ENCODE assay signal across 8 cellular contexts in genomic region chr3:2098398-2099027, GRCh38. TPM values are rescaled to one million over a fixed set of nuclear protein-coding genes. Genes with fewer than 3 reads are reported as not detected.
DNase-seq lines count a peak whose midpoint lies in the region; ATAC-seq and TF ChIP-seq lines count a peak whose summit lies in the region.

TSS of gene CNTN4 (plus strand) at chr3:2098866.

- H3K4me1 ChIP-seq in A673 (ENCODE audit: insufficient read depth, low read length, poor library complexity, severe bottlenecking), result peaks cover 4% of the 10 kb centered on the region
- H3K4me1 ChIP-seq in HEK293 (ENCODE audit: control insufficient read depth, insufficient read depth, low read length), result peaks cover 2% of the 10 kb centered on the region; the same call in 1 of the 2 replicates
- H3K4me1 ChIP-seq in ectodermal cell (ENCODE audit: control insufficient read depth, insufficient read depth, low read length), result no peaks in the 10 kb centered on the region
- peaks cover 6 to 12% of the 10 kb centered on the region in 2 donors for H3K4me1 ChIP-seq in mucosa of rectum (ENCODE audit: control insufficient read depth in 2 of 2, insufficient read depth in 2 of 2, low read length in 2 of 2)

- ATAC-seq in HG02623 (IDR thresholded peaks at IDR 0.05; ENCODE audit: unreplicated experiment), result no peak

- peaks cover 24% of the 10 kb centered on the region for H3K4me1 Mint-ChIP-seq in type B pancreatic cell (ENCODE audit: unreplicated experiment)

- H3K36me3 ChIP-seq in A673 (ENCODE audit: insufficient read depth, low read length, poor library complexity, severe bottlenecking) (no peaks in the 10 kb centered on the region), HEK293 (ENCODE audit: control insufficient read depth in 2 of 2, insufficient read depth in 1 of 2, low read length in 2 of 2) (no peaks in the 10 kb centered on the region), ectodermal cell (ENCODE audit: control insufficient read depth, insufficient read depth, low read length) (no peaks in the 10 kb centered on the region), mucosa of rectum (ENCODE audit: control insufficient read depth in 2 of 2, insufficient read depth in 2 of 2, low read length in 2 of 2) (no peaks in the 10 kb centered on the region)

- no peak for TF ChIP-seq CTCF in A673 (conservative IDR thresholded peaks at IDR 0.05; ENCODE audit: low read depth, low read length)
- TF ChIP-seq CTCF in HEK293 (tag by site-specific recombination; IDR thresholded peaks at IDR 0.05), result no peak
- peak; percentile 61 for TF ChIP-seq CTCF in type B pancreatic cell (conservative IDR thresholded peaks at IDR 0.05)

- peaks cover 3% of the 10 kb centered on the region for H3K9me3 Mint-ChIP-seq in type B pancreatic cell

- peaks cover 51% of the 10 kb centered on the region for H3K27me3 Mint-ChIP-seq in type B pancreatic cell

- peak within 1 kb of the TSS; percentile 83 for H3K27ac Mint-ChIP-seq in type B pancreatic cell

- CTCF ChIA-PET in A673 (lab: Charles Lee), result no interaction called here
- CTCF ChIA-PET in HEK293 (lab: Yijun Ruan, JAX), result no interaction called here

- no peaks in the 10 kb centered on the region for H3K9me3 ChIP-seq in A673 (ENCODE audit: low read depth, low read length, poor library complexity, severe bottlenecking)
- H3K9me3 ChIP-seq in HEK293 (ENCODE audit: control insufficient read depth, insufficient read depth, low read depth, low read length), result no peaks in the 10 kb centered on the region
- no peaks in the 10 kb centered on the region for H3K9me3 ChIP-seq in ectodermal cell (ENCODE audit: control insufficient read depth, low read length)
- no peaks in the 10 kb centered on the region for H3K9me3 ChIP-seq in mucosa of rectum (ENCODE audit: control insufficient read depth in 2 of 2, low read length in 2 of 2)

- intact Hi-C loops in A673 (cut with micrococcal nuclease; ENCODE audit: unreplicated experiment), result loop anchor here (5.0 kb wide), 1 partner anchor 1011 kb away; no protein-coding TSS in a partner anchor

- peaks cover 4% of the 10 kb centered on the region for H3K36me3 Mint-ChIP-seq in type B pancreatic cell

- POLR2A ChIA-PET in A673 (lab: Charles Lee; ENCODE audit: low non-redundant PET), result no interaction called here
- POLR2A ChIA-PET in HEK293 (lab: Yijun Ruan, JAX), result interaction anchor here (0.6 to 1.0 kb wide), 2 partner anchors 17 to 583 kb away, joined by 3 read pairs; no protein-coding TSS in a partner anchor

- no TSS peak for BruUV-seq in A673 (replicated peaks; lab: Mats Ljungman, UMichigan)

- H3K27me3 ChIP-seq in A673 (replicated peaks; ENCODE audit: insufficient read depth, low read depth, low read length, poor library complexity) (peaks cover 16% of the 10 kb centered on the region), ectodermal cell (ENCODE audit: control insufficient read depth, insufficient read depth, low read length, poor library complexity, severe bottlenecking) (peaks cover 81% of the 10 kb centered on the region), mucosa of rectum (ENCODE audit: control insufficient read depth in 2 of 2, insufficient read depth in 2 of 2, low read length in 2 of 2) (peaks cover 0 to 3% of the 10 kb centered on the region in 2 donors)

- H3K4me3 Mint-ChIP-seq in type B pancreatic cell, result peak within 1 kb of the TSS; percentile 94

- peak within 1 kb of the TSS; percentile 14 for H3K27ac ChIP-seq in A673 (ENCODE audit: low read depth, low read length, poor library complexity, severe bottlenecking)
- H3K27ac ChIP-seq in HEK293 (ENCODE audit: extremely low read depth, low read depth, low read length), result peak within 1 kb of the TSS; percentile 89
- no peak within 1 kb of the TSS for H3K27ac ChIP-seq in ectodermal cell (ENCODE audit: insufficient read depth, low read depth, low read length, poor library complexity, severe bottlenecking)
- peak within 1 kb of the TSS; percentile 15 to 52 for H3K27ac ChIP-seq in mucosa of rectum (ENCODE audit: low read depth in 2 of 2, low read length in 2 of 2)

- peak within 1 kb of the TSS; percentile 52 for H3K4me3 ChIP-seq in A673 (ENCODE audit: low read depth, low read length, poor library complexity, severe bottlenecking)
- peak within 1 kb of the TSS; percentile 67 for H3K4me3 ChIP-seq in HEK293 (ENCODE audit: low read depth, low read length)
- peak within 1 kb of the TSS; percentile 51 for H3K4me3 ChIP-seq in ectodermal cell (ENCODE audit: insufficient read depth, low read depth, low read length)
- peak within 1 kb of the TSS; percentile 68 to 78 for H3K4me3 ChIP-seq in mucosa of rectum (ENCODE audit: low read length in 2 of 2)

- DNase-seq in A673 (ENCODE audit: low spot score) (peak; percentile 89), NCI-H82 (lab: John Stamatoyannopoulos, UW) (peak; percentile 94), type B pancreatic cell (ENCODE audit: extremely low spot score, unreplicated experiment) (peak; percentile 92)
- DNase-seq in activated effector memory CD4-positive, alpha-beta T cell treated with anti-CD3 and anti-CD28 coated beads, Interleukin-2, amount 50 U/mL, for 16 hours, result no peak

- peak within 1 kb of the TSS; percentile 66 to 77 for H3K9ac ChIP-seq in mucosa of rectum (ENCODE audit: low read depth in 1 of 2, low read length in 2 of 2)

- WGBS in ectodermal cell, 2 experiments, result 11 to 13% methylated on average over 86 of the region's 86 CpGs

TF ChIP-seq in HEK293, 187 proteins besides CTCF, POLR2A, EP300 and RAD21 (continues in another document):
- TF ChIP-seq ZNF214 (tag by site-specific recombination; IDR thresholded peaks at IDR 0.05; ENCODE audit: borderline replicate concordance), result no peak
- no peak for TF ChIP-seq AEBP2 (tag by site-specific recombination; IDR thresholded peaks at IDR 0.05; ENCODE audit: borderline replicate concordance)
- TF ChIP-seq, protein P1, sequence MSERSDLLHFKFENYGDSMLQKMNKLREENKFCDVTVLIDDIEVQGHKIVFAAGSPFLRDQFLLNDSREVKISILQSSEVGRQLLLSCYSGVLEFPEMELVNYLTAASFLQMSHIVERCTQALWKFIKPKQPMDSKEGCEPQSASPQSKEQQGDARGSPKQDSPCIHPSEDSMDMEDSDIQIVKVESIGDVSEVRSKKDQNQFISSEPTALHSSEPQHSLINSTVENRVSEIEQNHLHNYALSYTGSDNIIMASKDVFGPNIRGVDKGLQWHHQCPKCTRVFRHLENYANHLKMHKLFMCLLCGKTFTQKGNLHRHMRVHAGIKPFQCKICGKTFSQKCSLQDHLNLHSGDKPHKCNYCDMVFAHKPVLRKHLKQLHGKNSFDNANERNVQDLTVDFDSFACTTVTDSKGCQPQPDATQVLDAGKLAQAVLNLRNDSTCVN (tag by site-specific recombination; optimal IDR thresholded peaks at IDR 0.05), result peak; percentile 58
- no peak for TF ChIP-seq ZNF580 (tag by site-specific recombination; IDR thresholded peaks at IDR 0.05)
- TF ChIP-seq ZNF623 (tag by site-specific recombination; IDR thresholded peaks at IDR 0.05), result no peak
- TF ChIP-seq GLIS1 (tag by site-specific recombination; IDR thresholded peaks at IDR 0.05), result peak; percentile 10; the same call in 1 of the 2 replicates
- TF ChIP-seq PRDM1 (tag by site-specific recombination; IDR thresholded peaks at IDR 0.05), result no peak
- TF ChIP-seq, protein P2, sequence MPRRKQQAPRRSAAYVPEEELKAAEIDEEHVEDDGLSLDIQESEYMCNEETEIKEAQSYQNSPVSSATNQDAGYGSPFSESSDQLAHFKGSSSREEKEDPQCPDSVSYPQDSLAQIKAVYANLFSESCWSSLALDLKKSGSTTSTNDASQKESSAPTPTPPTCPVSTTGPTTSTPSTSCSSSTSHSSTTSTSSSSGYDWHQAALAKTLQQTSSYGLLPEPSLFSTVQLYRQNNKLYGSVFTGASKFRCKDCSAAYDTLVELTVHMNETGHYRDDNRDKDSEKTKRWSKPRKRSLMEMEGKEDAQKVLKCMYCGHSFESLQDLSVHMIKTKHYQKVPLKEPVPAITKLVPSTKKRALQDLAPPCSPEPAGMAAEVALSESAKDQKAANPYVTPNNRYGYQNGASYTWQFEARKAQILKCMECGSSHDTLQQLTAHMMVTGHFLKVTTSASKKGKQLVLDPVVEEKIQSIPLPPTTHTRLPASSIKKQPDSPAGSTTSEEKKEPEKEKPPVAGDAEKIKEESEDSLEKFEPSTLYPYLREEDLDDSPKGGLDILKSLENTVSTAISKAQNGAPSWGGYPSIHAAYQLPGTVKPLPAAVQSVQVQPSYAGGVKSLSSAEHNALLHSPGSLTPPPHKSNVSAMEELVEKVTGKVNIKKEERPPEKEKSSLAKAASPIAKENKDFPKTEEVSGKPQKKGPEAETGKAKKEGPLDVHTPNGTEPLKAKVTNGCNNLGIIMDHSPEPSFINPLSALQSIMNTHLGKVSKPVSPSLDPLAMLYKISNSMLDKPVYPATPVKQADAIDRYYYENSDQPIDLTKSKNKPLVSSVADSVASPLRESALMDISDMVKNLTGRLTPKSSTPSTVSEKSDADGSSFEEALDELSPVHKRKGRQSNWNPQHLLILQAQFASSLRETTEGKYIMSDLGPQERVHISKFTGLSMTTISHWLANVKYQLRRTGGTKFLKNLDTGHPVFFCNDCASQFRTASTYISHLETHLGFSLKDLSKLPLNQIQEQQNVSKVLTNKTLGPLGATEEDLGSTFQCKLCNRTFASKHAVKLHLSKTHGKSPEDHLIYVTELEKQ (tag by site-specific recombination; IDR thresholded peaks at IDR 0.05; ENCODE audit: borderline replicate concordance), result no peak
- TF ChIP-seq ZNF157 (tag by site-specific recombination; IDR thresholded peaks at IDR 0.05), result no peak
- TF ChIP-seq ZSCAN30 (tag by site-specific recombination; IDR thresholded peaks at IDR 0.05), result peak; percentile 24; the same call in 1 of the 2 replicates

RNA-seq across cellular contexts. Expression of gene CNTN4, which starts in this region (rescaled TPM):
- total RNA-seq in A673 (2021), result 5.7 and 6.1 TPM in 2 replicates
- 3.1 TPM for polyA plus RNA-seq in ectodermal cell (2013, experiment 1 of 4)
- polyA plus RNA-seq in ectodermal cell (2013, experiment 2 of 4), result 3.3 TPM
- polyA plus RNA-seq in ectodermal cell (2013, experiment 3 of 4), result 4.6 TPM
- polyA plus RNA-seq in ectodermal cell (2013, experiment 4 of 4), result 4.5 TPM
- 24.5 and 29.7 TPM in 2 replicates for total RNA-seq in type B pancreatic cell (ENCODE audit: low replicate concordance)
